In genomic region chr7:6320791-6321190, GRCh38 we compare ENCODE assay signal across 23 cellular contexts. TPM values are rescaled to one million over a fixed set of nuclear protein-coding genes. Genes with fewer than 3 reads are reported as not detected.
DNase-seq lines count a peak whose midpoint lies in the region; ATAC-seq, FAIRE-seq and TF ChIP-seq lines count a peak whose summit lies in the region.
"Had no signal": no experiment of that assay in that cellular context is flagged by ENCODE, and none has a peak within 500 bp of the region (broad histone marks: within the 10 kb centered on the region; RNA-seq: fewer than 3 reads in every experiment).

No MANE protein-coding gene starts in this region.

- no peak for TF ChIP-seq EP300 in A549 (IDR thresholded peaks at IDR 0.05)

- no peaks in the 10 kb centered on the region for H3K27me3 ChIP-seq in BE2C

- CTCF ChIA-PET in A549 (lab: Yijun Ruan, JAX) (interaction anchor here (0.6 to 1.8 kb wide), 7 partner anchors 38 to 465 kb away, joined by 3 to 16 read pairs (median 4); no protein-coding TSS in a partner anchor), RWPE1 (lab: Yijun Ruan, JAX) (interaction anchor here (0.6 to 1.1 kb wide), 3 partner anchors 14 to 161 kb away, joined by 3 to 4 read pairs (median 4); no protein-coding TSS in a partner anchor)

- ATAC-seq in A549 = no peak
- ATAC-seq: CD8-positive, alpha-beta T cell; GM12878; GM23338 had no signal

- no peaks in the 10 kb centered on the region for H3K36me3 ChIP-seq in BE2C
- H3K36me3 ChIP-seq: HAP-1 had no signal

- H3K4me3 ChIP-seq in A549 (no peak overlapping the region), BE2C (ENCODE audit: low read depth, low read length) (no peak overlapping the region)
- H3K4me3 ChIP-seq: GM12878, GM23338, HAP-1 had no signal

- no peak for TF ChIP-seq POLR2A in A549 (IDR thresholded peaks at IDR 0.05; ENCODE audit: low read length)

- peak overlapping the region; percentile 28 to 68; a peak in 4 of 6 replicates for H3K27ac ChIP-seq in A549
- H3K27ac ChIP-seq in RWPE1 = peak overlapping the region; percentile 14; the same call in 1 of the 2 replicates
- H3K27ac ChIP-seq: HL-60 had no signal

- TF ChIP-seq CTCF in A549 (IDR thresholded peaks at IDR 0.05) = no peak
- no peak for TF ChIP-seq CTCF in RWPE1 (conservative IDR thresholded peaks at IDR 0.05; ENCODE audit: low read depth)
- TF ChIP-seq CTCF in BE2C (IDR thresholded peaks at IDR 0.05; ENCODE audit: low read depth, low read length) = no peak

- H3K9me3 ChIP-seq in A549 (no peaks in the 10 kb centered on the region), BE2C (no peaks in the 10 kb centered on the region)
- H3K9me3 ChIP-seq: HAP-1 had no signal

- 19% methylated on average over 1 of the region's 1 CpG for WGBS in A549 (ENCODE audit: missing lambda C conversion rate)

- POLR2A ChIA-PET in A549 (lab: Yijun Ruan, JAX) (no interaction called here), RWPE1 (lab: Yijun Ruan, JAX; ENCODE audit: low non-redundant PET) (interaction anchor here (0.6 kb wide), 1 partner anchor 92 kb away, joined by 6 read pairs; no protein-coding TSS in a partner anchor)

- no peak overlapping the region for H3K4me2 ChIP-seq in A549
- H3K4me2 ChIP-seq: GM23338 had no signal

- no peak for FAIRE-seq in A549 (lab: Jason Lieb, UNC)
- FAIRE-seq: GM12878, RCC 7860 had no signal

- DNase-seq in A549 (ENCODE audit: low read depth in 1 of 2, low spot score in 1 of 2) = no peak
- peak; percentile 71 for DNase-seq in DMS53 (lab: John Stamatoyannopoulos, UW)
- DNase-seq in NCI-H146 treated with DMSO at 0.1 percent for 48 hours (lab: John Stamatoyannopoulos, UW; ENCODE audit: unreplicated experiment) = peak; percentile 11
- no peak for DNase-seq in RWPE1 (ENCODE audit: low spot score)
- no peak for DNase-seq in AG08396 (ENCODE audit: low spot score)
- no peak for DNase-seq in NCI-H128 (lab: John Stamatoyannopoulos, UW; ENCODE audit: unreplicated experiment)
- DNase-seq in BE2C = no peak
- DNase-seq: ACHN; Calu3; CD8-positive, alpha-beta T cell; DMS79; MV-4-11; NCI-H1930; NCI-H226; NCI-H510A treated with DMSO at 0.1 percent for 48 hours; NCI-H774; OCI-M1; T1000 had no signal

- no peak for TF ChIP-seq RAD21 in A549 (conservative IDR thresholded peaks at IDR 0.05 in 1 of 2, IDR thresholded peaks at IDR 0.05 in 1 of 2)

- peaks cover 17% of the 10 kb centered on the region for H3K4me1 ChIP-seq in A549
- no peaks in the 10 kb centered on the region for H3K4me1 ChIP-seq in BE2C

TF ChIP-seq in A549, 52 proteins besides CTCF, POLR2A, EP300 and RAD21:
- TF ChIP-seq HOXB5 (CRISPR knock-in tag; IDR thresholded peaks at IDR 0.05) (no peak), FOXS1 (CRISPR knock-in tag; IDR thresholded peaks at IDR 0.05) (no peak), CHD4 (IDR thresholded peaks at IDR 0.05; ENCODE audit: borderline replicate concordance) (no peak), CBX2 (IDR thresholded peaks at IDR 0.05; ENCODE audit: borderline replicate concordance, low read depth) (no peak), ESRRA (IDR thresholded peaks at IDR 0.05; ENCODE audit: borderline replicate concordance, low read length) (no peak), MAZ (IDR thresholded peaks at IDR 0.05; ENCODE audit: borderline replicate concordance, low read depth, low read length) (no peak), MAFK (IDR thresholded peaks at IDR 0.05; ENCODE audit: partially characterized antibody) (no peak), ZFP36 (IDR thresholded peaks at IDR 0.05; ENCODE audit: borderline replicate concordance, partially characterized antibody) (no peak), FOSL2 (IDR thresholded peaks at IDR 0.05) (no peak), FOSL2 (CRISPR knock-in tag; IDR thresholded peaks at IDR 0.05) (no peak), NR3C1 (IDR thresholded peaks at IDR 0.05) (no peak)

RNA-seq across cellular contexts. Expression of gene FAM220A, which starts 28.0 kb away (rescaled TPM):
- 33.0 and 34.3 TPM in 2 replicates for polyA plus RNA-seq in A549 (2011; rRNA removed)
- 12.3 and 13.4 TPM in 2 replicates for polyA plus RNA-seq in A549 (2012; cell fraction: cytosol; rRNA removed)
- polyA plus RNA-seq in A549 (2012; cell fraction: nucleus; rRNA removed) = 5.5 TPM in 2 replicates
- 12.9 to 14.0 TPM (median 13.2 TPM) in 3 replicates for polyA plus RNA-seq in A549 (2017; fragmentation: RNase III; extraction: RNeasy Plus Mini Kit Qiagen cat#74134 plus additional on column Dnase treatment)
- 17.2 and 17.6 TPM in 2 replicates for polyA minus RNA-seq in A549 (2011; rRNA and poly(A)+ RNA removed)
- polyA plus RNA-seq in BE2C (2012; ENCODE audit: insufficient read depth, insufficient read length, low read depth) = 56.9 TPM

RNA-seq across cellular contexts. Expression of gene CYTH3, which starts 48.4 kb away (rescaled TPM):
- polyA plus RNA-seq in A549 (2011; rRNA removed) (15.5 and 18.6 TPM in 2 replicates), A549 (2017; fragmentation: RNase III; extraction: RNeasy Plus Mini Kit Qiagen cat#74134 plus additional on column Dnase treatment) (22.0 to 24.2 TPM (median 22.9 TPM) in 3 replicates)
- 30.6 and 31.2 TPM in 2 replicates for polyA plus RNA-seq in A549 (2012; cell fraction: cytosol; rRNA removed)
- polyA plus RNA-seq in A549 (2012; cell fraction: nucleus; rRNA removed) = 86.5 and 97.8 TPM in 2 replicates
- polyA minus RNA-seq in A549 (2011; rRNA and poly(A)+ RNA removed) = 12.8 and 15.3 TPM in 2 replicates
- polyA plus RNA-seq in BE2C (2012; ENCODE audit: insufficient read depth, insufficient read length, low read depth) = 61.0 TPM

RNA-seq across cellular contexts. Expression of gene RAC1, which starts 53.5 kb away (rescaled TPM):
- polyA plus RNA-seq in A549 (2011; rRNA removed) = 446 and 516 TPM in 2 replicates
- 334 and 374 TPM in 2 replicates for polyA plus RNA-seq in A549 (2012; cell fraction: cytosol; rRNA removed)
- polyA plus RNA-seq in A549 (2012; cell fraction: nucleus; rRNA removed) = 111 and 169 TPM in 2 replicates
- 220 to 239 TPM (median 228 TPM) in 3 replicates for polyA plus RNA-seq in A549 (2017; fragmentation: RNase III; extraction: RNeasy Plus Mini Kit Qiagen cat#74134 plus additional on column Dnase treatment)
- 144 and 149 TPM in 2 replicates for polyA minus RNA-seq in A549 (2011; rRNA and poly(A)+ RNA removed)
- 356 TPM for polyA plus RNA-seq in BE2C (2012; ENCODE audit: insufficient read depth, insufficient read length, low read depth)

Comparison
In these comparisons a context has a peak if more than half of its experiments do, and no peak if none do; other contexts are left out.
1. DNase-seq: peak in DMS53 (single experiment) and NCI-H146 treated with DMSO at 0.1 percent for 48 hours (single experiment); none in A549 (0 of 2), RWPE1 (single experiment), AG08396 (single experiment), NCI-H128 (single experiment) and BE2C (single experiment).